ENCODE assay signal across 9 cellular contexts in genomic region chr1:156121005-156121404, GRCh38. TPM values are rescaled to one million over a fixed set of nuclear protein-coding genes. Genes with fewer than 3 reads are reported as not detected.
DNase-seq lines count a peak whose midpoint lies in the region; ATAC-seq and TF ChIP-seq lines count a peak whose summit lies in the region.
"Not testable (repeated sequence)": the region's sequence is repeated elsewhere in the genome, so short reads cannot be mapped to it uniquely, and the experiment has no call there.
"Had no signal": no experiment of that assay in that cellular context is flagged by ENCODE, and none has a peak within 500 bp of the region (broad histone marks: within the 10 kb centered on the region; RNA-seq: fewer than 3 reads in every experiment).

No MANE protein-coding gene starts in this region.

- peak overlapping the region in 1 of 2 experiments; percentile 40; a peak in 1 of 4 replicates for H4K8ac ChIP-seq in IMR-90 (ENCODE audit: low read depth in 2 of 2, low read length in 2 of 2)

- in situ Hi-C loops in IMR-90 (cut with MboI; ENCODE audit: low sequenced_read_pairs) = not testable (repeated sequence)

- dilution Hi-C loops in IMR-90 (cut with HindIII; ENCODE audit: low sequenced_read_pairs, unreplicated experiment) = not testable (repeated sequence)

- peak overlapping the region; percentile 66 for H2AK5ac ChIP-seq in IMR-90 (ENCODE audit: low read depth, low read length)

- H3K4me1 ChIP-seq in IMR-90 (ENCODE audit: control insufficient read depth, insufficient read depth, low read length) = peaks cover 48% of the 10 kb centered on the region
- H3K4me1 ChIP-seq in adrenal gland (replicated peaks in 1 of 2) = peaks cover 94 to 96% of the 10 kb centered on the region in 2 donors
- peaks cover 63 to 87% of the 10 kb centered on the region in 2 donors for H3K4me1 ChIP-seq in duodenal mucosa (ENCODE audit: control insufficient read depth in 1 of 2, insufficient read depth in 2 of 2, low read length in 2 of 2)
- H3K4me1 ChIP-seq in left ventricle myocardium inferior = peaks cover 100% of the 10 kb centered on the region
- peaks cover 42 to 71% of the 10 kb centered on the region in 2 donors for H3K4me1 ChIP-seq in muscle layer of duodenum (ENCODE audit: control insufficient read depth in 1 of 2, insufficient read depth in 2 of 2, low read length in 2 of 2)
- peaks cover 82 to 85% (median 84%) of the 10 kb centered on the region in 3 donors for H3K4me1 ChIP-seq in skeletal muscle tissue (ENCODE audit: control insufficient read depth in 3 of 3, insufficient read depth in 3 of 3, low read length in 3 of 3)
- H3K4me1 ChIP-seq in urinary bladder (ENCODE audit: insufficient read depth) = not testable (repeated sequence)

- peaks cover 73% of the 10 kb centered on the region for H4K20me1 ChIP-seq in IMR-90 (ENCODE audit: insufficient read depth, low read length)

- POLR2A ChIA-PET in IMR-90 (lab: Charles Lee; ENCODE audit: unreplicated experiment) = interaction anchor here (0.7 kb wide), 1 partner anchor 69 kb away, joined by 18 read pairs; no protein-coding TSS in a partner anchor

- H2BK120ac ChIP-seq in IMR-90 (ENCODE audit: low read depth, low read length) = 0 out of 2 replicates have a peak overlapping the region, but pooled peaks have one; percentile 9

- not testable (repeated sequence) for H3K9me3 ChIP-seq in IMR-90 (ENCODE audit: control insufficient read depth, insufficient read depth, low read length); adrenal gland (replicated peaks in 1 of 3); duodenal mucosa (ENCODE audit: control insufficient read depth in 1 of 2, low read length in 2 of 2); left ventricle myocardium inferior (replicated peaks); muscle layer of duodenum (ENCODE audit: control insufficient read depth in 1 of 2, low read length in 2 of 2); skeletal muscle tissue (ENCODE audit: control insufficient read depth in 3 of 3, low read length in 3 of 3)

- H3K56ac ChIP-seq in IMR-90 (ENCODE audit: extremely low read depth, insufficient read depth, low read length) = not testable (repeated sequence)

- H3K9ac ChIP-seq in IMR-90 (ENCODE audit: low read depth, low read length) = 0 out of 2 replicates have a peak overlapping the region, but pooled peaks have one; percentile 18
- peak overlapping the region; percentile 25 to 45 for H3K9ac ChIP-seq in duodenal mucosa (ENCODE audit: low read depth in 1 of 2, low read length in 2 of 2)
- peak overlapping the region; percentile 78 to 86 (median 84) for H3K9ac ChIP-seq in skeletal muscle tissue (ENCODE audit: low read depth in 1 of 3, low read length in 3 of 3)

- intact Hi-C loops in IMR-90 (cut with micrococcal nuclease); adrenal gland (cut with DNase I); left ventricle myocardium inferior (cut with micrococcal nuclease): not testable (repeated sequence)

- H2BK5ac ChIP-seq in IMR-90 (ENCODE audit: low read depth, low read length, poor library complexity, severe bottlenecking) = peak overlapping the region; percentile 80

- H3K23ac ChIP-seq in IMR-90 (ENCODE audit: low read depth, low read length) = peak overlapping the region; percentile 96; the same call in 1 of the 2 replicates

- H3K4me3 ChIP-seq in AG10803 (ENCODE audit: low read length) (peak overlapping the region; percentile 100), adrenal gland (peak overlapping the region in 1 of 4 donors; percentile 54), left ventricle myocardium inferior (peak overlapping the region; percentile 100), muscle layer of duodenum (ENCODE audit: low read depth in 1 of 2, low read length in 2 of 2) (peak overlapping the region; percentile 55 to 92), skeletal muscle tissue (ENCODE audit: low read length in 3 of 3) (peak overlapping the region; percentile 52 to 72 (median 62))
- not testable (repeated sequence) for H3K4me3 ChIP-seq in IMR-90 (ENCODE audit: insufficient read depth, low read depth, low read length); duodenal mucosa (ENCODE audit: low read depth in 1 of 2, low read length in 2 of 2); urinary bladder (ENCODE audit: low read depth, low read length)

- H3K4me2 ChIP-seq in IMR-90 (ENCODE audit: low read depth, low read length) = peak overlapping the region; percentile 53

- not testable (repeated sequence) for TF ChIP-seq CTCF in AG10803 (conservative IDR thresholded peaks at IDR 0.05; ENCODE audit: low read length); IMR-90 (conservative IDR thresholded peaks at IDR 0.05; ENCODE audit: low read depth, low read length); adrenal gland (IDR thresholded peaks at IDR 0.05); left ventricle myocardium inferior (IDR thresholded peaks at IDR 0.05; ENCODE audit: borderline replicate concordance)

- H3K4ac ChIP-seq in IMR-90 (ENCODE audit: low read depth, low read length) = peak overlapping the region; percentile 28; the same call in 1 of the 2 replicates

- WGBS in IMR-90 (ENCODE audit: extremely low coverage in 2 of 2, insufficient read length in 1 of 2), 2 experiments = 40% methylated on average over 1 of the region's 4 CpGs; no CpG with 5 or more reads in 1 of the 2 experiments
- WGBS in adrenal gland, 4 donors = 21 to 47% (median 31%) methylated on average over 3 to 4 of the region's 4 CpGs
- WGBS in urinary bladder = 24% methylated on average over 4 of the region's 4 CpGs

- peaks cover 0 to 25% of the 10 kb centered on the region in 2 experiments; a peak in 2 of 4 replicates for H3K79me1 ChIP-seq in IMR-90 (ENCODE audit: low read depth in 1 of 2, low read length in 2 of 2)

- peak overlapping the region; percentile 71 for H3K14ac ChIP-seq in IMR-90 (replicated peaks; ENCODE audit: low read depth, low read length)

- not testable (repeated sequence) for H4K5ac ChIP-seq in IMR-90 (ENCODE audit: low read depth, low read length)

- H3K27me3 ChIP-seq in IMR-90 (ENCODE audit: control insufficient read depth, insufficient read depth, low read length); adrenal gland; duodenal mucosa (ENCODE audit: control insufficient read depth in 1 of 2, insufficient read depth in 2 of 2, low read length in 2 of 2); left ventricle myocardium inferior (ENCODE audit: low read depth); muscle layer of duodenum (ENCODE audit: low read depth, low read length); skeletal muscle tissue (ENCODE audit: control insufficient read depth in 3 of 3, insufficient read depth in 3 of 3, low read length in 3 of 3): not testable (repeated sequence)

- H3K9me1 ChIP-seq in IMR-90 (ENCODE audit: insufficient read depth, low read length) = peaks cover 25% of the 10 kb centered on the region

- H3K18ac ChIP-seq in IMR-90 (ENCODE audit: low read depth, low read length) = not testable (repeated sequence)

- CTCF ChIA-PET in IMR-90 (lab: Yijun Ruan, JAX) = interaction anchor here (0.8 to 1.4 kb wide), 2 partner anchors 9 to 24 kb away, joined by 3 to 9 read pairs; no protein-coding TSS in a partner anchor

- not testable (repeated sequence) for H4K91ac ChIP-seq in IMR-90 (ENCODE audit: insufficient read depth, low read depth, low read length)

- ATAC-seq in IMR-90 (ENCODE audit: low read depth) = not testable (repeated sequence)

- H2AK9ac ChIP-seq in IMR-90 (replicated peaks; ENCODE audit: low read depth, low read length, poor library complexity) = not testable (repeated sequence)

- not testable (repeated sequence) for BruUV-seq in IMR-90 (replicated peaks; lab: Mats Ljungman, UMichigan)

- not testable (repeated sequence) for H2BK15ac ChIP-seq in IMR-90 (ENCODE audit: low read depth, low read length)

- H3K27ac ChIP-seq in IMR-90 (ENCODE audit: insufficient read depth, low read length) (peak overlapping the region; percentile 89; the same call in 1 of the 2 replicates), adrenal gland (peak overlapping the region; percentile 92 to 99 (median 98)), left ventricle myocardium inferior (replicated peaks) (peak overlapping the region; percentile 97), muscle layer of duodenum (ENCODE audit: low read length) (peak overlapping the region; percentile 99), skeletal muscle tissue (ENCODE audit: low read depth, low read length) (peak overlapping the region; percentile 99), urinary bladder (ENCODE audit: low read depth) (peak overlapping the region; percentile 44)
- not testable (repeated sequence) for H3K27ac ChIP-seq in duodenal mucosa (ENCODE audit: low read depth, low read length)

- not testable (repeated sequence) for DNase-seq in AG10803 (ENCODE audit: low read depth); IMR-90; adrenal gland; left ventricle myocardium inferior

- TF ChIP-seq RAD21 in IMR-90 (IDR thresholded peaks at IDR 0.05; ENCODE audit: low read length) = not testable (repeated sequence)

- H3K36me3 ChIP-seq in IMR-90 (ENCODE audit: control insufficient read depth, insufficient read depth, low read length) (peaks cover 13% of the 10 kb centered on the region), muscle layer of duodenum (ENCODE audit: control insufficient read depth in 1 of 2, insufficient read depth in 2 of 2, low read length in 2 of 2) (peaks cover 5 to 25% of the 10 kb centered on the region in 2 donors)
- not testable (repeated sequence) for H3K36me3 ChIP-seq in adrenal gland (replicated peaks in 1 of 2); duodenal mucosa (ENCODE audit: control insufficient read depth in 1 of 2, insufficient read depth in 2 of 2, low read length in 2 of 2); left ventricle myocardium inferior; skeletal muscle tissue (ENCODE audit: control insufficient read depth in 3 of 3, insufficient read depth in 3 of 3, low read length in 3 of 3); urinary bladder (ENCODE audit: insufficient read depth)

- TF ChIP-seq POLR2A in IMR-90 (IDR thresholded peaks at IDR 0.05; ENCODE audit: low read depth, low read length); adrenal gland (IDR thresholded peaks at IDR 0.05): not testable (repeated sequence)

- H2AFZ ChIP-seq in IMR-90 (replicated peaks; ENCODE audit: low read length, poor library complexity) = not testable (repeated sequence)

- not testable (repeated sequence) for H2BK20ac ChIP-seq in IMR-90 (ENCODE audit: low read depth, low read length)

RNA-seq across cellular contexts. Expression of gene LMNA, which starts 6.5 kb away (rescaled TPM):
- total RNA-seq in IMR-90 (2012; rRNA removed) = 753 and 755 TPM in 2 replicates
- 563 and 927 TPM in 2 replicates for polyA plus RNA-seq in IMR-90 (2012; rRNA removed)
- 602 and 638 TPM in 2 replicates for polyA plus RNA-seq in IMR-90 (2012; cell fraction: cytosol; rRNA removed)
- 1,137 and 1,144 TPM in 2 replicates for polyA plus RNA-seq in IMR-90 (2012; cell fraction: nucleus; rRNA removed; ENCODE audit: low replicate concordance)
- total RNA-seq in adrenal gland = 100 to 1,000 TPM; 231 to 591 (median 395) TPM
- 100 to 1,000 TPM; 140 to 458 (median 374) TPM for polyA plus RNA-seq in adrenal gland
- 236 TPM for total RNA-seq in left ventricle myocardium inferior
- 399 TPM for total RNA-seq in skeletal muscle tissue
- total RNA-seq in urinary bladder = 224 TPM
- 306 TPM for polyA plus RNA-seq in urinary bladder

RNA-seq across cellular contexts. Expression of gene SEMA4A, which starts 32.4 kb away (rescaled TPM):
- total RNA-seq in IMR-90 (2012; rRNA removed) (0.18 and 0.28 TPM in 2 replicates), adrenal gland (1 to 10 TPM in 6 of 8 donors, under 1 TPM in 2; 0.30 to 4.8 (median 1.6) TPM), left ventricle myocardium inferior (1.0 TPM), skeletal muscle tissue (4.2 TPM), urinary bladder (7.3 TPM)
- polyA plus RNA-seq in IMR-90 (2012; rRNA removed) (0.86 and 1.4 TPM in 2 replicates), adrenal gland (1 to 10 TPM in 2 of 3 donors, under 1 TPM in 1; 0.93 to 3.1 (median 2.4) TPM), urinary bladder (7.0 TPM)
- 0.15 and 0.41 TPM in 2 replicates for polyA plus RNA-seq in IMR-90 (2012; cell fraction: cytosol; rRNA removed)
- 10.3 and 13.3 TPM in 2 replicates for polyA plus RNA-seq in IMR-90 (2012; cell fraction: nucleus; rRNA removed; ENCODE audit: low replicate concordance)

RNA-seq across cellular contexts. Expression of gene MEX3A, which starts 38.7 kb away (rescaled TPM):
- total RNA-seq in IMR-90 (2012; rRNA removed) (2.3 and 2.5 TPM in 2 replicates), adrenal gland (1 to 10 TPM in 3 of 8 donors, under 1 TPM in 5; 0.09 to 2.1 (median 0.50) TPM), left ventricle myocardium inferior (0.16 TPM), skeletal muscle tissue (6.8 TPM), urinary bladder (7.2 TPM)
- polyA plus RNA-seq in IMR-90 (2012; rRNA removed) (9.0 and 11.6 TPM in 2 replicates), adrenal gland (under 1 TPM; 0.17 to 0.27 (median 0.24) TPM), urinary bladder (0.76 TPM)
- polyA plus RNA-seq in IMR-90 (2012; cell fraction: cytosol; rRNA removed) = 4.0 and 8.8 TPM in 2 replicates
- polyA plus RNA-seq in IMR-90 (2012; cell fraction: nucleus; rRNA removed; ENCODE audit: low replicate concordance) = 14.6 and 16.6 TPM in 2 replicates
- total RNA-seq: T-helper 1 cell treated with Interleukin-12 subunit alpha and Interleukin-12 subunit beta and Interleukin-4 antibody, amounts not matched to agents 30 ng/mL and 1 ng/mL, for 36 hours had no signal

Comparison
In these comparisons a context has a peak if more than half of its experiments do, and no peak if none do; other contexts are left out.
1. H3K9ac ChIP-seq: peak in every context shown above with its lines; median percentile 84 in skeletal muscle tissue; 35 in duodenal mucosa; 18 in IMR-90.